Comparison of ENCODE assay signal across 19 cellular contexts in the genomic region with DNA sequence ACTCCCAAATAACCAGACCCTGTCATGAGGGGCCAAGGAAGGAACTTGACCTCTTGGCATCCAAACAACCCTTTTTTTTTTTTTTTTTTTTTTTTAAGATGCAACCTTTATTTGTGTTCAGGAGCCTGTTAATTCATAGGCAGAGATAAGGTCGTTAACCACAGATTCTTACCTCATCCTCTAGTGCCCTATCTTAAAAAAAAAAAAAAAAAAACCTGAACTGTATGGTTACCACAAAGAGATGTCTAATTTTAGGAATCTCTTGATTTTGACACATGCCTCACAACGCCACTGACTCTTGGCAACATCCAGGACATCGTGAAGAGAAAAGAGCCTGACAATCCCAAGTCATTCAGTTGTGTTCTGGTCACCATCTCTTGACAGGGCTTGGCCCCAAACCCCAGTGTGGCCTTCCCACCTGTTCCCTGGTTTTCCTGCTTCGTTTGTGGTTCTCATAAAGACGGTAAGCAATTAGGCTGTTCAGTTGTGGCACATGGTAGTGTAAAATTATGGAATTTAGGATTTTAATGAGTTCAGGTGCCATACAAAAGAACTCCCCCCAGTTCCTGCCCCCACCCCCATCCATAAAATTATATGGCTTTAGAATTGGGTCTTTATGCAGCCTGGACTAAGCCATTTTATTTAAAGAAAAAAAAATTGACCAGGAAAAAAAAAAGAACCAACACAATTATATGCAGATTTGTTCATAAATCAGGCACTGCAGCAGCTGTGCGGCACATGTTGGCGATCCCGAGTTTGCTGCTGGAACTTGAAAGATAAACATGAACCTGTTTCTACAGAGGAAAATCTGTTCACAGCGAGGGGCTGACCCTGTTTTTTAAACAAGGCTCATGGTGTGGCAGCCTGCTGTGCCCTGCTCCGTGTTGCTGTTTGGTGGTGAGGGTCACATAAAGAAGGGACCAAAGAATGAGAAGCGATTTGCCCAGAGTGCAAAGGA.
"Had no signal": no experiment of that assay in that cellular context is flagged by ENCODE, and none has a peak within 500 bp of the region (broad histone marks: within the 10 kb centered on the region; RNA-seq: fewer than 3 reads in every experiment).

No MANE protein-coding gene starts in this region.

- H3K9me3 Mint-ChIP-seq: activated CD4-positive, alpha-beta T cell treated with anti-CD3 and anti-CD28 coated beads, Interleukin-2, amount 10 ng/mL, durations not matched to agents 7 days and 5 days; activated naive CD4-positive, alpha-beta T cell treated with anti-CD3 and anti-CD28 coated beads for 36 hours; activated naive CD8-positive, alpha-beta T cell treated with anti-CD3 and anti-CD28 coated beads, Interleukin-2, amount 50 U/mL, for 24 hours; activated T-cell treated with anti-CD3 and anti-CD28 coated beads, Interleukin-2, amount 50 U/mL, for 4 hours; memory B cell; naive B cell; stimulated activated naive CD8-positive, alpha-beta T cell treated with anti-CD3 and anti-CD28 coated beads, Interleukin-15, Interleukin-2, amounts not matched to agents 100 ng/mL and 50 ng/mL, for 24 hours had no signal

- H3K27ac ChIP-seq: brain microvascular endothelial cell, coronary artery, psoas muscle, skin epidermis, suprapubic skin, vagina had no signal

- H3K27me3 ChIP-seq: brain microvascular endothelial cell, vagina had no signal

- H3K4me3 Mint-ChIP-seq: activated CD4-positive, alpha-beta T cell treated with anti-CD3 and anti-CD28 coated beads, Interleukin-2, amount 10 ng/mL, durations not matched to agents 7 days and 5 days; activated naive CD4-positive, alpha-beta T cell treated with anti-CD3 and anti-CD28 coated beads for 36 hours; activated naive CD8-positive, alpha-beta T cell treated with anti-CD3 and anti-CD28 coated beads, Interleukin-2, amount 50 U/mL, for 24 hours; activated T-cell treated with anti-CD3 and anti-CD28 coated beads, Interleukin-2, amount 50 U/mL, for 4 hours; memory B cell; naive B cell; stimulated activated naive CD8-positive, alpha-beta T cell treated with anti-CD3 and anti-CD28 coated beads, Interleukin-15, Interleukin-2, amounts not matched to agents 100 ng/mL and 50 ng/mL, for 24 hours had no signal

- H3K36me3 Mint-ChIP-seq: memory B cell, naive B cell had no signal

- H3K27ac Mint-ChIP-seq: activated CD4-positive, alpha-beta T cell treated with anti-CD3 and anti-CD28 coated beads, Interleukin-2, amount 10 ng/mL, durations not matched to agents 7 days and 5 days; activated naive CD4-positive, alpha-beta T cell treated with anti-CD3 and anti-CD28 coated beads for 36 hours; activated naive CD8-positive, alpha-beta T cell treated with anti-CD3 and anti-CD28 coated beads, Interleukin-2, amount 50 U/mL, for 24 hours; memory B cell; stimulated activated naive CD8-positive, alpha-beta T cell treated with anti-CD3 and anti-CD28 coated beads, Interleukin-15, Interleukin-2, amounts not matched to agents 100 ng/mL and 50 ng/mL, for 24 hours had no signal

- H3K4me1 Mint-ChIP-seq: activated CD4-positive, alpha-beta T cell treated with anti-CD3 and anti-CD28 coated beads, Interleukin-2, amount 10 ng/mL, durations not matched to agents 7 days and 5 days; activated naive CD8-positive, alpha-beta T cell treated with anti-CD3 and anti-CD28 coated beads, Interleukin-2, amount 50 U/mL, for 24 hours had no signal

- DNase-seq: activated CD4-positive, alpha-beta T cell treated with anti-CD3 and anti-CD28 coated beads, Interleukin-2, amount 10 ng/mL, durations not matched to agents 7 days and 5 days; activated CD8-positive, alpha-beta memory T cell treated with anti-CD3 and anti-CD28 coated beads, Interleukin-2, amount 50 U/mL, for 4 hours; activated naive CD4-positive, alpha-beta T cell treated with anti-CD3 and anti-CD28 coated beads for 36 hours; activated naive CD8-positive, alpha-beta T cell treated with anti-CD3 and anti-CD28 coated beads, Interleukin-2, amount 50 U/mL, for 24 hours; activated T-cell treated with anti-CD3 and anti-CD28 coated beads, Interleukin-2, amount 50 U/mL, for 4 hours; aorta; brain microvascular endothelial cell; central memory CD4-positive, alpha-beta T cell; naive B cell; psoas muscle; right cardiac atrium; trophoblast cell had no signal

- H3K4me3 ChIP-seq: coronary artery, psoas muscle, skin epidermis, suprapubic skin, vagina had no signal

- ATAC-seq: activated CD4-positive, CD25-positive, alpha-beta regulatory T cell treated with anti-CD3 and anti-CD28 coated beads, Interleukin-2, amount 50 U/mL, for 24 hours; activated naive CD8-positive, alpha-beta T cell treated with anti-CD3 and anti-CD28 coated beads, Interleukin-2, amount 50 U/mL, for 24 hours; activated T-cell treated with anti-CD3 and anti-CD28 coated beads, Interleukin-2, amount 50 U/mL, for 4 hours; psoas muscle; right cardiac atrium had no signal

- H3K4me1 ChIP-seq: psoas muscle, suprapubic skin, vagina had no signal

- H3K9me3 ChIP-seq: psoas muscle, suprapubic skin, vagina had no signal

- H3K36me3 ChIP-seq: brain microvascular endothelial cell, suprapubic skin, vagina had no signal
